34 cellular contexts compared by ENCODE assay signal in the genomic region with DNA sequence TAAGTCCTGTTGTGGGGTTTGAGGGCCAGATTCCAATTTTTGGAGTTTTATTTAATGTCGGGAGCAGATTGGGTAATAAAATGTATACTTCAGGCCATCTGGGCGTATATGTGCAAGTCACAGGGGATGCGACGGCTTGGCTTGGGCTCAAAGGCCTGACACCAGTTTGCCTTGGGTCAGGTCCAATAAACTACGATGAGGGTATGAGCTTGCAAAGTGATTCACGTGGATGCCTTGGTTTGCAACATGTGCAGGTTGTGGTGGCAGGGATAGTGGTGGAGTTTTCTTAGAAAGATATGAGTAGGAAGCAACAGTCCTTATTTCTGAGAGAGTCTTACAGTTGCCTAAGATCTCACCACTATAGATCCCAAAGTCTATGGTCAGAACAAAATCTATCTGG.
"Had no signal": no experiment of that assay in that cellular context is flagged by ENCODE, and none has a peak within 500 bp of the region (broad histone marks: within the 10 kb centered on the region; RNA-seq: fewer than 3 reads in every experiment).

No MANE protein-coding gene starts in this region.

- H3K4me3 ChIP-seq: adrenal gland, coronary artery, dorsolateral prefrontal cortex had no signal

- H3K36me3 Mint-ChIP-seq: activated CD4-positive, alpha-beta memory T cell treated with anti-CD3 and anti-CD28 coated beads for 36 hours; activated CD8-positive, alpha-beta memory T cell treated with anti-CD3 and anti-CD28 coated beads, Interleukin-2, amount 10 ng/mL, durations not matched to agents 7 days and 5 days; activated naive CD4-positive, alpha-beta T cell treated with anti-CD3 and anti-CD28 coated beads, Interleukin-2, amount 50 U/mL, for 24 hours; activated naive CD8-positive, alpha-beta T cell treated with anti-CD3 and anti-CD28 coated beads for 36 hours; brain had no signal

- H3K27ac ChIP-seq: adrenal gland, coronary artery, dorsolateral prefrontal cortex, WERI-Rb-1 had no signal

- H3K27me3 Mint-ChIP-seq: activated B cell treated with CpG ODN at 0.5 μM for 24 hours; activated CD4-positive, alpha-beta memory T cell treated with anti-CD3 and anti-CD28 coated beads for 36 hours; activated CD4-positive, alpha-beta T cell treated with anti-CD3 and anti-CD28 coated beads for 36 hours; activated CD4-positive, alpha-beta T cell treated with anti-CD3 and anti-CD28 coated beads, Interleukin-2, amount 10 ng/mL, durations not matched to agents 24 days and 14 days; activated CD8-positive, alpha-beta memory T cell treated with anti-CD3 and anti-CD28 coated beads, Interleukin-2, amount 10 ng/mL, durations not matched to agents 7 days and 5 days; activated naive CD4-positive, alpha-beta T cell treated with anti-CD3 and anti-CD28 coated beads, Interleukin-2, amount 50 U/mL, for 24 hours; activated naive CD8-positive, alpha-beta T cell treated with anti-CD3 and anti-CD28 coated beads for 36 hours; activated naive CD8-positive, alpha-beta T cell treated with anti-CD3 and anti-CD28 coated beads, Interleukin-2, amount 50 U/mL, for 24 hours; central memory CD8-positive, alpha-beta T cell; dendritic cell treated with granulocyte-macrophage colony-stimulating factor and Interleukin-4, amounts not matched to agents 40 ng/mL and 50 ng/mL, for 4 days had no signal

- H3K4me1 ChIP-seq: adrenal gland had no signal

- H3K36me3 ChIP-seq: adrenal gland, WERI-Rb-1 had no signal

- H3K9me3 ChIP-seq: adrenal gland had no signal

- H3K4me1 Mint-ChIP-seq: activated B cell treated with CpG ODN at 0.5 μM for 24 hours; activated CD4-positive, alpha-beta T cell treated with anti-CD3 and anti-CD28 coated beads for 36 hours; activated CD4-positive, alpha-beta T cell treated with anti-CD3 and anti-CD28 coated beads, Interleukin-2, amount 10 ng/mL, durations not matched to agents 24 days and 14 days; activated CD8-positive, alpha-beta memory T cell treated with anti-CD3 and anti-CD28 coated beads, Interleukin-2, amount 10 ng/mL, durations not matched to agents 7 days and 5 days; activated naive CD4-positive, alpha-beta T cell treated with anti-CD3 and anti-CD28 coated beads, Interleukin-2, amount 50 U/mL, for 24 hours; activated naive CD8-positive, alpha-beta T cell treated with anti-CD3 and anti-CD28 coated beads for 36 hours; activated naive CD8-positive, alpha-beta T cell treated with anti-CD3 and anti-CD28 coated beads, Interleukin-2, amount 50 U/mL, for 24 hours; central memory CD8-positive, alpha-beta T cell had no signal

- DNase-seq: activated B cell treated with CpG ODN at 0.5 μM for 24 hours; activated CD4-positive, alpha-beta memory T cell treated with anti-CD3 and anti-CD28 coated beads for 36 hours; activated CD4-positive, alpha-beta T cell treated with anti-CD3 and anti-CD28 coated beads for 36 hours; activated CD4-positive, alpha-beta T cell treated with anti-CD3 and anti-CD28 coated beads, Interleukin-2, amount 10 ng/mL, durations not matched to agents 24 days and 14 days; activated CD8-positive, alpha-beta memory T cell treated with anti-CD3 and anti-CD28 coated beads, Interleukin-2, amount 10 ng/mL, durations not matched to agents 7 days and 5 days; activated CD8-positive, alpha-beta memory T cell treated with anti-CD3 and anti-CD28 coated beads, Interleukin-2, amount 50 U/mL, for 4 hours; activated CD8-positive, alpha-beta T cell treated with anti-CD3 and anti-CD28 coated beads, Interleukin-2, amount 10 ng/mL, durations not matched to agents 7 days and 5 days; activated effector memory CD4-positive, alpha-beta T cell treated with anti-CD3 and anti-CD28 coated beads, Interleukin-2, amount 50 U/mL, for 16 hours; activated naive CD4-positive, alpha-beta T cell treated with anti-CD3 and anti-CD28 coated beads for 36 hours; activated naive CD8-positive, alpha-beta T cell treated with anti-CD3 and anti-CD28 coated beads for 36 hours; activated naive CD8-positive, alpha-beta T cell treated with anti-CD3 and anti-CD28 coated beads, Interleukin-2, amount 50 U/mL, for 24 hours; activated T-cell treated with anti-CD3 and anti-CD28 coated beads, Interleukin-2, amount 50 U/mL, for 1 hour; activated T-cell treated with anti-CD3 and anti-CD28 coated beads, Interleukin-2, amount 50 U/mL, for 48 hours; adrenal gland; amygdala; aorta; dorsolateral prefrontal cortex; effector memory CD4-positive, alpha-beta T cell; endodermal cell; foreskin fibroblast; head of caudate nucleus; hippocampal formation; T1000; WERI-Rb-1 had no signal

- H3K4me3 Mint-ChIP-seq: activated B cell treated with CpG ODN at 0.5 μM for 24 hours; activated CD4-positive, alpha-beta memory T cell treated with anti-CD3 and anti-CD28 coated beads for 36 hours; activated CD4-positive, alpha-beta T cell treated with anti-CD3 and anti-CD28 coated beads for 36 hours; activated CD4-positive, alpha-beta T cell treated with anti-CD3 and anti-CD28 coated beads, Interleukin-2, amount 10 ng/mL, durations not matched to agents 24 days and 14 days; activated CD8-positive, alpha-beta memory T cell treated with anti-CD3 and anti-CD28 coated beads, Interleukin-2, amount 10 ng/mL, durations not matched to agents 7 days and 5 days; activated CD8-positive, alpha-beta T cell treated with anti-CD3 and anti-CD28 coated beads, Interleukin-2, amount 10 ng/mL, durations not matched to agents 7 days and 5 days; activated naive CD4-positive, alpha-beta T cell treated with anti-CD3 and anti-CD28 coated beads for 36 hours; activated naive CD4-positive, alpha-beta T cell treated with anti-CD3 and anti-CD28 coated beads, Interleukin-2, amount 50 U/mL, for 24 hours; activated naive CD8-positive, alpha-beta T cell treated with anti-CD3 and anti-CD28 coated beads for 36 hours; activated naive CD8-positive, alpha-beta T cell treated with anti-CD3 and anti-CD28 coated beads, Interleukin-2, amount 50 U/mL, for 24 hours; activated T-helper 1 cell treated with anti-CD3 and anti-CD28 coated beads, Interleukin-12 subunit alpha, Interleukin-12 subunit beta, Interleukin-2, Interleukin-4 antibody, amounts not matched to agents 30 ng/mL and 10 ng/mL and 1 ng/mL, durations not matched to agents 14 hours and 24 hours and 36 hours; brain; central memory CD8-positive, alpha-beta T cell; dendritic cell treated with granulocyte-macrophage colony-stimulating factor and Interleukin-4, amounts not matched to agents 40 ng/mL and 50 ng/mL, for 4 days; endodermal cell; T-helper 2 cell treated with Interferon-gamma antibody and Interleukin-4, amounts not matched to agents 5 μg/mL and 100 μg/mL, for 36 hours had no signal

- H3K9me3 Mint-ChIP-seq: activated B cell treated with CpG ODN at 0.5 μM for 24 hours; activated CD4-positive, alpha-beta T cell treated with anti-CD3 and anti-CD28 coated beads, Interleukin-2, amount 10 ng/mL, durations not matched to agents 24 days and 14 days; activated naive CD4-positive, alpha-beta T cell treated with anti-CD3 and anti-CD28 coated beads, Interleukin-2, amount 50 U/mL, for 24 hours; activated naive CD8-positive, alpha-beta T cell treated with anti-CD3 and anti-CD28 coated beads, Interleukin-2, amount 50 U/mL, for 24 hours; dendritic cell treated with granulocyte-macrophage colony-stimulating factor and Interleukin-4, amounts not matched to agents 40 ng/mL and 50 ng/mL, for 4 days; endodermal cell had no signal

- ATAC-seq: activated CD4-positive, alpha-beta T cell treated with anti-CD3 and anti-CD28 coated beads for 36 hours; activated CD4-positive, CD25-positive, alpha-beta regulatory T cell treated with anti-CD3 and anti-CD28 coated beads, Interleukin-2, amount 50 U/mL, for 24 hours; activated CD8-positive, alpha-beta memory T cell treated with anti-CD3 and anti-CD28 coated beads, Interleukin-2, amount 10 ng/mL, durations not matched to agents 7 days and 5 days; activated CD8-positive, alpha-beta T cell treated with anti-CD3 and anti-CD28 coated beads, Interleukin-2, amount 10 ng/mL, durations not matched to agents 7 days and 5 days; activated naive CD8-positive, alpha-beta T cell treated with anti-CD3 and anti-CD28 coated beads, Interleukin-2, amount 50 U/mL, for 24 hours; esophagus mucosa had no signal

- H3K27ac Mint-ChIP-seq: activated B cell treated with CpG ODN at 0.5 μM for 24 hours; activated CD4-positive, alpha-beta memory T cell treated with anti-CD3 and anti-CD28 coated beads for 36 hours; activated CD4-positive, alpha-beta T cell treated with anti-CD3 and anti-CD28 coated beads for 36 hours; activated CD4-positive, alpha-beta T cell treated with anti-CD3 and anti-CD28 coated beads, Interleukin-2, amount 10 ng/mL, durations not matched to agents 24 days and 14 days; activated CD8-positive, alpha-beta memory T cell treated with anti-CD3 and anti-CD28 coated beads, Interleukin-2, amount 10 ng/mL, durations not matched to agents 7 days and 5 days; activated CD8-positive, alpha-beta T cell treated with anti-CD3 and anti-CD28 coated beads, Interleukin-2, amount 10 ng/mL, durations not matched to agents 7 days and 5 days; activated naive CD4-positive, alpha-beta T cell treated with anti-CD3 and anti-CD28 coated beads for 36 hours; activated naive CD4-positive, alpha-beta T cell treated with anti-CD3 and anti-CD28 coated beads, Interleukin-2, amount 50 U/mL, for 24 hours; activated naive CD8-positive, alpha-beta T cell treated with anti-CD3 and anti-CD28 coated beads for 36 hours; activated naive CD8-positive, alpha-beta T cell treated with anti-CD3 and anti-CD28 coated beads, Interleukin-2, amount 50 U/mL, for 24 hours; activated T-helper 1 cell treated with anti-CD3 and anti-CD28 coated beads, Interleukin-12 subunit alpha, Interleukin-12 subunit beta, Interleukin-2, Interleukin-4 antibody, amounts not matched to agents 30 ng/mL and 10 ng/mL and 1 ng/mL, durations not matched to agents 14 hours and 24 hours and 36 hours; activated T-helper 2 cell treated with anti-CD3 and anti-CD28 coated beads, Interferon-gamma antibody, Interleukin-2, Interleukin-4, amounts not matched to agents 10 μg/mL and 5 μg/mL and 100 μg/mL, durations not matched to agents 14 hours and 24 hours and 36 hours; brain; dendritic cell treated with granulocyte-macrophage colony-stimulating factor and Interleukin-4, amounts not matched to agents 40 ng/mL and 50 ng/mL, for 4 days; endodermal cell; T-helper 2 cell treated with Interferon-gamma antibody and Interleukin-4, amounts not matched to agents 5 μg/mL and 100 μg/mL, for 36 hours had no signal

- H3K27me3 ChIP-seq: adrenal gland had no signal
